9 cellular contexts compared by ENCODE assay signal in the genomic region with DNA sequence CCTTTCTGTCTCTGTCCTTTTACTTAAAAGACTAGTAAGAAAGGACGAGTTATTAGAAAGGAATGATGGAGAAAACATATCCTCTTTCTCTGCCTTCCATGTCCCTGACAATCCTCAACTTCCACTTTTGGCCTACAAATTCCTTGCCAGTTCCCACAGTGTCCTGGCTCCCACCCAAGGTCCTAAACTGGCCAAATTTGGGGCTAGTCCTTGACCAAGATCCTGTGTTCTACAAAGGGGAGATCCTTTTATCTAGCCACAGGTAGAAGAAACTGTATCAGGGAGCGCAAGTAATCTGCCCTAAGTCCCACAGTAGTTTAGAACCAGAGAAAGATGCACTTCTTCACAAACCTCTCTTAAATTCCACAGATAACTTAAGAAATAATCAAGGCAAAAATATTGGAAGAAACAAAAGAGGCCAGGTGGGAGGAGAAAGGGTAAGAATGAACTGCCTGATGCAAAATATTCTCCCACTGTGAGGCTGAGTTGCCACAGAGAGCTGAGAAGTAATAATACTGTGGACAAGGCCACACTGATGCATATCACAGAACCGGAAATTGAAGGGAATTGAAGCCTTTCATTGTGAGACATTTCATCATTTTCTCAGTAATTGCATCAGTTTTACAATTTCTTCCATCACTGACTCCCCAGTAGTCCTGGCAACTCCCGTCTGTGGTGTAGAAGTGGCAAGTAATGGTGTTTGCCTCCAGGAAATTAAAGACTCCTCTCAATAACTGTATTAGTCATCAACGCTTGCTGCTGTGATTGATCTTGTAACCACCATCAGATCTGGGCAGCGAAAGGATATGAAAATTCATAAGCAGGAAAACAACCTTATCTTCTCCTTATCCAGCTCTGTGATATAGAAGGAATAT. TPM values are rescaled to one million over a fixed set of nuclear protein-coding genes. Genes with fewer than 3 reads are reported as not detected.
DNase-seq lines count a peak whose midpoint lies in the region; ATAC-seq and TF ChIP-seq lines count a peak whose summit lies in the region.
"Had no signal": no experiment of that assay in that cellular context is flagged by ENCODE, and none has a peak within 500 bp of the region (broad histone marks: within the 10 kb centered on the region; RNA-seq: fewer than 3 reads in every experiment).

No MANE protein-coding gene starts in this region.

- TF ChIP-seq POLR2A in NB4 (IDR thresholded peaks at IDR 0.05; ENCODE audit: extremely low read depth, insufficient read length) (no peak), body of pancreas (IDR thresholded peaks at IDR 0.05) (no peak)

- H3K9me3 Mint-ChIP-seq in activated naive CD4-positive, alpha-beta T cell treated with anti-CD3 and anti-CD28 coated beads for 36 hours, result no peaks in the 10 kb centered on the region
- no peaks in the 10 kb centered on the region for H3K9me3 Mint-ChIP-seq in CD4-positive, alpha-beta T cell

- DNase-seq in activated naive CD4-positive, alpha-beta T cell treated with anti-CD3 and anti-CD28 coated beads for 36 hours, result peak; percentile 65
- DNase-seq in activated naive CD4-positive, alpha-beta T cell (lab: John Stamatoyannopoulos, UW), result no peak
- DNase-seq in NB4 (ENCODE audit: low read depth) (peak; percentile 84), body of pancreas (no peak), stromal cell of bone marrow (ENCODE audit: low read depth) (peak; percentile 41), NCI-H510A (lab: John Stamatoyannopoulos, UW) (no peak), SJCRH30 (no peak)
- DNase-seq in CD4-positive, alpha-beta T cell, result no peak

- POLR2A ChIA-PET in CD4-positive, alpha-beta T cell (lab: Charles Lee), result interaction anchor here (1.4 kb wide), 1 partner anchor 26 kb away, joined by 3 read pairs; no protein-coding TSS in a partner anchor

- H3K27me3 ChIP-seq in body of pancreas, result no peaks in the 10 kb centered on the region
- no peaks in the 10 kb centered on the region for H3K27me3 ChIP-seq in SJCRH30
- H3K27me3 ChIP-seq in CD4-positive, alpha-beta T cell (ENCODE audit: control insufficient read depth, insufficient read depth, low read length), result no peaks in the 10 kb centered on the region
- H3K27me3 ChIP-seq: pancreas had no signal

- H3K36me3 Mint-ChIP-seq in activated naive CD4-positive, alpha-beta T cell treated with anti-CD3 and anti-CD28 coated beads for 36 hours (ENCODE audit: low read depth), result no peaks in the 10 kb centered on the region
- H3K36me3 Mint-ChIP-seq in CD4-positive, alpha-beta T cell (ENCODE audit: low read depth), result no peaks in the 10 kb centered on the region

- CTCF ChIA-PET in activated naive CD4-positive, alpha-beta T cell treated with anti-CD3 and anti-CD28 coated beads for 36 hours (lab: Charles Lee), result interaction anchor here (0.6 to 4.2 kb wide), 5 partner anchors 11 to 366 kb away, joined by 4 to 93 read pairs (median 38); no protein-coding TSS in a partner anchor
- CTCF ChIA-PET in CD4-positive, alpha-beta T cell (lab: Charles Lee), result interaction anchor here (0.7 to 1.1 kb wide), 2 partner anchors 94 to 551 kb away, joined by 3 read pairs; no protein-coding TSS in a partner anchor

- H3K27me3 Mint-ChIP-seq in activated naive CD4-positive, alpha-beta T cell treated with anti-CD3 and anti-CD28 coated beads for 36 hours (ENCODE audit: low read depth), result peaks cover 2% of the 10 kb centered on the region
- H3K27me3 Mint-ChIP-seq in CD4-positive, alpha-beta T cell, result no peaks in the 10 kb centered on the region

- no peaks in the 10 kb centered on the region for H3K9me3 ChIP-seq in body of pancreas
- H3K9me3 ChIP-seq in SJCRH30 (replicated peaks), result no peaks in the 10 kb centered on the region
- H3K9me3 ChIP-seq in CD4-positive, alpha-beta T cell (ENCODE audit: control insufficient read depth, low read length), result no peaks in the 10 kb centered on the region
- H3K9me3 ChIP-seq: pancreas had no signal

- TF ChIP-seq CTCF in NB4 (IDR thresholded peaks at IDR 0.05; ENCODE audit: low read depth, low read length) (no peak), body of pancreas (IDR thresholded peaks at IDR 0.05) (no peak)
- TF ChIP-seq CTCF in CD4-positive, alpha-beta T cell (IDR thresholded peaks at IDR 0.05), result no peak

- H3K4me3 ChIP-seq in NB4 (ENCODE audit: low read depth, low read length), result no peak overlapping the region
- no peak overlapping the region for H3K4me3 ChIP-seq in body of pancreas
- no peak overlapping the region for H3K4me3 ChIP-seq in SJCRH30
- H3K4me3 ChIP-seq: pancreas had no signal

- peak overlapping the region; percentile 82 for H3K27ac Mint-ChIP-seq in activated naive CD4-positive, alpha-beta T cell treated with anti-CD3 and anti-CD28 coated beads for 36 hours
- H3K27ac Mint-ChIP-seq in CD4-positive, alpha-beta T cell, result no peak overlapping the region

- H3K4me1 Mint-ChIP-seq in activated naive CD4-positive, alpha-beta T cell treated with anti-CD3 and anti-CD28 coated beads for 36 hours (ENCODE audit: low read depth), result peaks cover 31% of the 10 kb centered on the region
- peaks cover 14% of the 10 kb centered on the region for H3K4me1 Mint-ChIP-seq in CD4-positive, alpha-beta T cell (ENCODE audit: low read depth)

- intact Hi-C loops in activated naive CD4-positive, alpha-beta T cell treated with anti-CD3 and anti-CD28 coated beads for 36 hours (cut with micrococcal nuclease), result loop anchor here (1.0 to 2.0 kb wide), 4 partner anchors 13 to 1110 kb away; partner anchors contain the start of gene DDX50
- intact Hi-C loops in body of pancreas (cut with DNase I), result no loop called here
- intact Hi-C loops in CD4-positive, alpha-beta T cell (cut with DNase I, micrococcal nuclease), result no loop called here

- peak; percentile 62 for ATAC-seq in body of pancreas
- ATAC-seq in CD4-positive, alpha-beta T cell (ENCODE audit: poor library complexity), result no peak

- no peak overlapping the region for H3K4me3 Mint-ChIP-seq in activated naive CD4-positive, alpha-beta T cell treated with anti-CD3 and anti-CD28 coated beads for 36 hours
- H3K4me3 Mint-ChIP-seq in CD4-positive, alpha-beta T cell, result no peak overlapping the region

- 50 to 55% methylated on average over 6 of the region's 6 CpGs for WGBS in body of pancreas, 2 donors

- H3K27ac ChIP-seq in body of pancreas (no peak overlapping the region), SJCRH30 (no peak overlapping the region)
- H3K27ac ChIP-seq in CD4-positive, alpha-beta T cell (ENCODE audit: low read depth, low read length), result no peak overlapping the region

- H3K36me3 ChIP-seq in body of pancreas (replicated peaks in 1 of 2; ENCODE audit: insufficient read depth in 1 of 2, low read depth in 2 of 2), result no peaks in the 10 kb centered on the region
- no peaks in the 10 kb centered on the region for H3K36me3 ChIP-seq in SJCRH30
- H3K36me3 ChIP-seq: pancreas had no signal

- H3K4me1 ChIP-seq in body of pancreas (peaks cover 7% of the 10 kb centered on the region), SJCRH30 (no peaks in the 10 kb centered on the region)
- H3K4me1 ChIP-seq: pancreas had no signal

RNA-seq across cellular contexts. Expression of gene DNAJC12, which starts 47.2 kb away (rescaled TPM):
- total RNA-seq in activated naive CD4-positive, alpha-beta T cell treated with anti-CD3 and anti-CD28 coated beads for 36 hours, result 10 to 100 TPM; 13.2 to 13.9 TPM
- 10 to 100 TPM in 1 of 2 donors, 1 to 10 TPM in 1; 8.2 to 26.2 TPM for total RNA-seq in body of pancreas
- 9.6 and 11.7 TPM in 2 replicates for total RNA-seq in SJCRH30 (2014; rRNA removed; shearing (Covaris generic))
- total RNA-seq in CD4-positive, alpha-beta T cell, result not detected

Comparison
In these comparisons a context has a peak if more than half of its experiments do, and no peak if none do; other contexts are left out.
1. DNase-seq: peak in activated naive CD4-positive, alpha-beta T cell treated with anti-CD3 and anti-CD28 coated beads for 36 hours (single experiment), NB4 (single experiment) and stromal cell of bone marrow (single experiment); none in activated naive CD4-positive, alpha-beta T cell (0 of 4), body of pancreas (0 of 4), NCI-H510A (single experiment), SJCRH30 (0 of 2) and CD4-positive, alpha-beta T cell (0 of 10).
2. RNA of gene DNAJC12, which starts 47.2 kb away (total RNA-seq): 8.2 to 26.2 TPM in body of pancreas, 13.2 to 13.9 TPM in activated naive CD4-positive, alpha-beta T cell treated with anti-CD3 and anti-CD28 coated beads for 36 hours and 9.6 to 11.7 TPM in SJCRH30; not detected in CD4-positive, alpha-beta T cell; every median in the first group is over 4 times any median in the second.